In genomic region chr19:5613466-5613865, GRCh38 we compare ENCODE assay signal across 1 cellular context.
TF ChIP-seq lines count a peak whose summit lies in the region.

No MANE protein-coding gene starts in this region.

TF ChIP-seq in GM12878, 131 proteins besides CTCF, POLR2A, EP300 and RAD21:
- TF ChIP-seq NKRF (conservative IDR thresholded peaks at IDR 0.05) = no peak
- peak; percentile 41; the same call in 1 of the 2 replicates for TF ChIP-seq POLR2AphosphoS5 (IDR thresholded peaks at IDR 0.05; ENCODE audit: low read length)
- TF ChIP-seq POU2F2 (IDR thresholded peaks at IDR 0.05; ENCODE audit: borderline replicate concordance, low read depth, low read length) = no peak
TF ChIP-seq in GM12878: peak in this region for 1.
